In the genomic region with DNA sequence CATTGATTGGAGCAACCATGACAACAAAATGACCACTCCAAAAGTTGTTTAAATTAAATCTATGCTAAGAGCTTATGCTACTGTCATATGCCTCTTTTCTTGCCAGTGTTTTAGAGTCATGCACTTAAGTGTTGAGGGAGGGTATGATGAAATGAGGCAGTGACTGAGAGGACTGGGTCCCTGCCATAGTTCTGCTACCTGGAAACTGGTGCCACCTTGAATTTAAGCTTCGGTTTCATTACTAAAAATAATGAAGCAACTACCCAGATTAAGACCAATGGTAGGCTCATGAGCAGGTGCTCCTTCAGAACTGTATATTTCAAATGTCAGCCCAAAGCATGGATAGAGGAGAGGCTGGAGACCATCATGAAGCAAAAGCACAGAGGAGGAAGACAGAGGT, we compare ENCODE assay signal across 19 cellular contexts.
"Had no signal": no experiment of that assay in that cellular context is flagged by ENCODE, and none has a peak within 500 bp of the region (broad histone marks: within the 10 kb centered on the region; RNA-seq: fewer than 3 reads in every experiment).

No MANE protein-coding gene starts in this region.

- ATAC-seq: foreskin keratinocyte; gastroesophageal sphincter; heart right ventricle; left cardiac atrium; left lung; left ventricle myocardium superior; naive thymus-derived CD4-positive, alpha-beta T cell had no signal

- H3K4me3 Mint-ChIP-seq: memory B cell; naive thymus-derived CD4-positive, alpha-beta T cell had no signal

- H3K36me3 Mint-ChIP-seq: memory B cell; naive thymus-derived CD4-positive, alpha-beta T cell had no signal

- H3K27ac Mint-ChIP-seq: memory B cell; naive thymus-derived CD4-positive, alpha-beta T cell had no signal

- H3K9me3 ChIP-seq: esophagus muscularis mucosa, gastroesophageal sphincter, left lung had no signal

- H3K36me3 ChIP-seq: esophagus muscularis mucosa, gastroesophageal sphincter, heart right ventricle, left lung had no signal

- H3K4me1 Mint-ChIP-seq: memory B cell; naive thymus-derived CD4-positive, alpha-beta T cell had no signal

- H3K27me3 Mint-ChIP-seq: memory B cell; naive thymus-derived CD4-positive, alpha-beta T cell had no signal

- H3K4me3 ChIP-seq: coronary artery, dorsolateral prefrontal cortex, esophagus muscularis mucosa, gastroesophageal sphincter, heart right ventricle, left lung, lung had no signal

- H3K27me3 ChIP-seq: foreskin keratinocyte, left lung had no signal

- DNase-seq: dermis blood vessel endothelial cell; dorsolateral prefrontal cortex; effector CD4-positive, alpha-beta T cell; effector memory CD4-positive, alpha-beta T cell; foreskin keratinocyte; heart right ventricle; hippocampal formation; left cardiac atrium; left lung; left ventricle myocardium superior; mammary epithelial cell; mesendoderm; midbrain; naive thymus-derived CD4-positive, alpha-beta T cell had no signal

- H3K4me1 ChIP-seq: esophagus muscularis mucosa, foreskin keratinocyte, gastroesophageal sphincter, heart right ventricle, left lung had no signal

- H3K27ac ChIP-seq: coronary artery, dorsolateral prefrontal cortex, esophagus muscularis mucosa, foreskin keratinocyte, gastroesophageal sphincter, heart right ventricle, left lung had no signal

- H3K9me3 Mint-ChIP-seq: memory B cell had no signal
